8 cellular contexts compared by ENCODE assay signal in genomic region chr9:129822825-129823162, GRCh38. TPM values are rescaled to one million over a fixed set of nuclear protein-coding genes. Genes with fewer than 3 reads are reported as not detected.
DNase-seq lines count a peak whose midpoint lies in the region; ATAC-seq and TF ChIP-seq lines count a peak whose summit lies in the region.

No MANE protein-coding gene starts in this region.

- peaks cover 27% of the 10 kb centered on the region for H3K36me3 Mint-ChIP-seq in WTC11

- H3K27me3 Mint-ChIP-seq in WTC11 (ENCODE audit: low read depth) = no peaks in the 10 kb centered on the region

- DNase-seq in WTC11 (ENCODE audit: low spot score) (no peak), hepatocyte (ENCODE audit: low spot score) (no peak), spleen (no peak), DMS 273 (lab: John Stamatoyannopoulos, UW; ENCODE audit: unreplicated experiment) (no peak), epidermal melanocyte (ENCODE audit: insufficient read length, low spot score) (no peak)
- DNase-seq in activated CD4-positive, CD25-positive, alpha-beta regulatory T cell (lab: John Stamatoyannopoulos, UW) = no peak

- H3K9ac ChIP-seq in HUES6 (ENCODE audit: low read length) = peak overlapping the region; percentile 82

- no peaks in the 10 kb centered on the region for H4K20me1 ChIP-seq in hepatocyte (ENCODE audit: insufficient read depth, poor library complexity, severe bottlenecking)

- TF ChIP-seq CTCF in WTC11 (IDR thresholded peaks at IDR 0.05) (no peak), hepatocyte (IDR thresholded peaks at IDR 0.05; ENCODE audit: poor library complexity) (no peak), spleen (IDR thresholded peaks at IDR 0.05 in 8 of 11, conservative IDR thresholded peaks at IDR 0.05 in 3 of 11) (no peak)

- H3K9me2 ChIP-seq in hepatocyte (replicated peaks; ENCODE audit: insufficient read depth) = no peaks in the 10 kb centered on the region

- H3K4me3 ChIP-seq in HUES6 (ENCODE audit: low read depth, low read length) = peak overlapping the region; percentile 84
- peak overlapping the region; percentile 86 for H3K4me3 ChIP-seq in hepatocyte
- peak overlapping the region; percentile 63 to 89 (median 83) for H3K4me3 ChIP-seq in spleen

- H3K27ac ChIP-seq in HUES6 (ENCODE audit: low read depth, low read length) (no peak overlapping the region), hepatocyte (peak overlapping the region; percentile 60), spleen (peak overlapping the region in 7 of 8 donors; percentile 36 to 93 (median 81))

- ATAC-seq in WTC11 (0 out of 2 replicates have a peak, but pooled peaks have one; percentile 4), HG03342 (IDR thresholded peaks at IDR 0.05; ENCODE audit: unreplicated experiment) (no peak)

- H3K36me3 ChIP-seq in HUES6 (ENCODE audit: control insufficient read depth, insufficient read depth, low read length) (peaks cover 50% of the 10 kb centered on the region), hepatocyte (replicated peaks; ENCODE audit: insufficient read depth, low read depth) (no peaks in the 10 kb centered on the region), spleen (peaks cover 0 to 66% (median 57%) of the 10 kb centered on the region in 6 donors)

- peaks cover 9% of the 10 kb centered on the region for H3K4me1 Mint-ChIP-seq in WTC11

- H3K4me2 ChIP-seq in hepatocyte = peak overlapping the region; percentile 96

- H3K27me3 ChIP-seq in HUES6 (ENCODE audit: control insufficient read depth, insufficient read depth, low read length) (no peaks in the 10 kb centered on the region), hepatocyte (no peaks in the 10 kb centered on the region), spleen (replicated peaks in 1 of 7) (no peaks in the 10 kb centered on the region)

- CTCF ChIA-PET in WTC11 (lab: Charles Lee) = interaction anchor here (0.8 kb wide), 1 partner anchor 33 kb away, joined by 3 read pairs; no protein-coding TSS in a partner anchor

- H3K4me1 ChIP-seq in HUES6 (ENCODE audit: control insufficient read depth, insufficient read depth, low read length) (no peaks in the 10 kb centered on the region), hepatocyte (ENCODE audit: insufficient read depth) (peaks cover 8% of the 10 kb centered on the region), spleen (peaks cover 8 to 41% (median 15%) of the 10 kb centered on the region in 6 donors)

- no peaks in the 10 kb centered on the region for H3K9me3 Mint-ChIP-seq in WTC11

- WGBS in hepatocyte (ENCODE audit: low lambda C conversion rate, missing lambda C conversion rate) = 62% methylated on average over 11 of the region's 11 CpGs
- WGBS in spleen, 5 donors = 36 to 59% (median 45%) methylated on average over 11 of the region's 11 CpGs

- peak overlapping the region; percentile 77 for H3K4me3 Mint-ChIP-seq in WTC11

- peaks cover 25% of the 10 kb centered on the region for H3K79me2 ChIP-seq in hepatocyte

- intact Hi-C loops in spleen (cut with DNase I; ENCODE audit: low total_unique reads) = no loop called here

- no peak overlapping the region for H2AFZ ChIP-seq in hepatocyte

- H3K9me3 ChIP-seq in HUES6 (ENCODE audit: control insufficient read depth, insufficient read depth, low read depth, low read length) = no peaks in the 10 kb centered on the region
- no peaks in the 10 kb centered on the region for H3K9me3 ChIP-seq in hepatocyte (ENCODE audit: low read depth)
- no peaks in the 10 kb centered on the region for H3K9me3 ChIP-seq in spleen

- POLR2A ChIA-PET in WTC11 (lab: Charles Lee) = interaction anchor here (0.6 to 1.4 kb wide), 4 partner anchors 12 to 1159 kb away, joined by 3 to 9 read pairs (median 6); partner anchors contain the start of genes C9orf78, FNBP1 and USP20

- peak overlapping the region; percentile 69 for H3K27ac Mint-ChIP-seq in WTC11

- TF ChIP-seq POLR2A in spleen (IDR thresholded peaks at IDR 0.05) = no peak

TF ChIP-seq in WTC11, 78 proteins besides CTCF, POLR2A, EP300 and RAD21:
- TF ChIP-seq FOXJ3 (CRISPR knock-in tag; IDR thresholded peaks at IDR 0.05; ENCODE audit: borderline replicate concordance) = no peak
TF ChIP-seq in WTC11: peak in this region for 0.

RNA-seq across cellular contexts. Expression of gene TOR1A, which starts 1.1 kb away (rescaled TPM):
- total RNA-seq in WTC11 (2021) (27.7 to 32.7 TPM (median 28.7 TPM) in 3 replicates), hepatocyte (38.7 and 44.8 TPM in 2 replicates), spleen (10 to 100 TPM; 27.7 to 49.5 (median 32.5) TPM)
- polyA plus RNA-seq in hepatocyte (40.2 and 50.4 TPM in 2 replicates), spleen (10 to 100 TPM; 13.3 to 20.0 (median 16.5) TPM)

RNA-seq across cellular contexts. Expression of gene C9orf78, which starts 12.3 kb away (rescaled TPM):
- 34.1 to 36.8 TPM (median 36.4 TPM) in 3 replicates for total RNA-seq in WTC11 (2021)
- total RNA-seq in hepatocyte = 43.8 and 48.3 TPM in 2 replicates
- 47.9 and 48.6 TPM in 2 replicates for polyA plus RNA-seq in hepatocyte
- total RNA-seq in spleen = 100 to 1,000 TPM in 1 of 7 donors, 10 to 100 TPM in 6; 35.6 to 105 (median 47.3) TPM
- polyA plus RNA-seq in spleen = 10 to 100 TPM; 51.5 to 68.9 (median 66.3) TPM

RNA-seq across cellular contexts. Expression of gene USP20, which starts 12.5 kb away (rescaled TPM):
- total RNA-seq in WTC11 (2021) = 23.7 to 29.3 TPM (median 24.0 TPM) in 3 replicates
- 10.6 and 11.2 TPM in 2 replicates for total RNA-seq in hepatocyte
- 25.3 and 29.0 TPM in 2 replicates for polyA plus RNA-seq in hepatocyte
- total RNA-seq in spleen = 10 to 100 TPM; 29.7 to 55.3 (median 39.4) TPM
- polyA plus RNA-seq in spleen = 10 to 100 TPM; 38.1 to 83.7 (median 67.6) TPM

RNA-seq across cellular contexts. Expression of gene TOR1B, which starts 19.8 kb away (rescaled TPM):
- total RNA-seq in WTC11 (2021) = 18.3 to 19.2 TPM (median 18.8 TPM) in 3 replicates
- total RNA-seq in hepatocyte = 28.1 and 34.6 TPM in 2 replicates
- 7.7 and 11.5 TPM in 2 replicates for polyA plus RNA-seq in hepatocyte
- 10 to 100 TPM; 16.1 to 38.0 (median 18.9) TPM for total RNA-seq in spleen
- 1 to 10 TPM; 5.3 to 8.3 (median 6.3) TPM for polyA plus RNA-seq in spleen
